Comparison of ENCODE assay signal across 10 cellular contexts in genomic region chr4:168852933-168853713, GRCh38.
DNase-seq lines count a peak whose midpoint lies in the region; ATAC-seq and TF ChIP-seq lines count a peak whose summit lies in the region.
"Had no signal": no experiment of that assay in that cellular context is flagged by ENCODE, and none has a peak within 500 bp of the region (broad histone marks: within the 10 kb centered on the region; RNA-seq: fewer than 3 reads in every experiment).

No MANE protein-coding gene starts in this region.

- WGBS in urinary bladder = 76% methylated on average over 6 of the region's 6 CpGs

- H3K9me3 ChIP-seq in right atrium auricular region (no peaks in the 10 kb centered on the region), breast epithelium (no peaks in the 10 kb centered on the region)

- intact Hi-C loops in left ventricle myocardium superior (cut with micrococcal nuclease) (no loop called here), breast epithelium (cut with DNase I; ENCODE audit: low total_unique reads) (no loop called here)

- ATAC-seq in left ventricle myocardium superior = no peak
- ATAC-seq in HG03025 (IDR thresholded peaks at IDR 0.05; ENCODE audit: low FRiP score, unreplicated experiment) = peak; percentile 47

- no peaks in the 10 kb centered on the region for H3K27me3 ChIP-seq in right atrium auricular region
- H3K27me3 ChIP-seq in breast epithelium = no peaks in the 10 kb centered on the region

- no peak for TF ChIP-seq CTCF in right atrium auricular region (IDR thresholded peaks at IDR 0.05)
- TF ChIP-seq CTCF in breast epithelium (IDR thresholded peaks at IDR 0.05) = no peak

- H3K4me3 ChIP-seq in right atrium auricular region = no peak overlapping the region
- H3K4me3 ChIP-seq in breast epithelium = no peak overlapping the region
- H3K4me3 ChIP-seq in urinary bladder (ENCODE audit: low read depth, low read length) = no peak overlapping the region

- H3K4me1 ChIP-seq in right atrium auricular region (peaks cover 0 to 77% of the 10 kb centered on the region in 2 donors), breast epithelium (peaks cover 11 to 24% of the 10 kb centered on the region in 2 donors), urinary bladder (ENCODE audit: insufficient read depth) (no peaks in the 10 kb centered on the region)

- no peak for TF ChIP-seq POLR2A in breast epithelium (IDR thresholded peaks at IDR 0.05)

- DNase-seq in right atrium auricular region (ENCODE audit: low spot score) = no peak
- DNase-seq in left ventricle myocardium superior = no peak
- no peak for DNase-seq in breast epithelium (ENCODE audit: low spot score in 2 of 2)
- no peak for DNase-seq in stimulated activated CD4-positive, alpha-beta T cell treated with anti-CD3 and anti-CD28 coated beads, Interleukin-12 subunit alpha, Interleukin-12 subunit beta, amount 100 ng/mL, for 4 hours
- DNase-seq in Ammon's horn (ENCODE audit: low spot score) = no peak
- no peak for DNase-seq in germinal center (ENCODE audit: low spot score)
- DNase-seq: C1 segment of cervical spinal cord, NCI-H524 had no signal

- H3K27ac ChIP-seq in right atrium auricular region (peak overlapping the region; percentile 67 to 77), breast epithelium (peak overlapping the region; percentile 65 to 77), urinary bladder (ENCODE audit: low read depth) (peak overlapping the region; percentile 56)

- H3K36me3 ChIP-seq in right atrium auricular region (peaks cover 28% of the 10 kb centered on the region), breast epithelium (no peaks in the 10 kb centered on the region), urinary bladder (ENCODE audit: insufficient read depth) (no peaks in the 10 kb centered on the region)
